Comparison of ENCODE assay signal across 1 cellular context in genomic region chr19:35138305-35138799, GRCh38.
TF ChIP-seq lines count a peak whose summit lies in the region.

No MANE protein-coding gene starts in this region.

TF ChIP-seq in H1, 55 proteins besides CTCF, POLR2A, EP300 and RAD21:
- no peak for TF ChIP-seq SP1 (IDR thresholded peaks at IDR 0.05; ENCODE audit: low read depth, low read length)
- TF ChIP-seq SRF (IDR thresholded peaks at IDR 0.05; ENCODE audit: low read depth, low read length), result no peak
- no peak for TF ChIP-seq E2F6 (IDR thresholded peaks at IDR 0.05)
- TF ChIP-seq ASH2L (IDR thresholded peaks at IDR 0.05; ENCODE audit: low read length), result no peak
- TF ChIP-seq, protein P1, sequence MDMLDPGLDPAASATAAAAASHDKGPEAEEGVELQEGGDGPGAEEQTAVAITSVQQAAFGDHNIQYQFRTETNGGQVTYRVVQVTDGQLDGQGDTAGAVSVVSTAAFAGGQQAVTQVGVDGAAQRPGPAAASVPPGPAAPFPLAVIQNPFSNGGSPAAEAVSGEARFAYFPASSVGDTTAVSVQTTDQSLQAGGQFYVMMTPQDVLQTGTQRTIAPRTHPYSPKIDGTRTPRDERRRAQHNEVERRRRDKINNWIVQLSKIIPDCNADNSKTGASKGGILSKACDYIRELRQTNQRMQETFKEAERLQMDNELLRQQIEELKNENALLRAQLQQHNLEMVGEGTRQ (IDR thresholded peaks at IDR 0.05; ENCODE audit: low read length), result no peak
- no peak for TF ChIP-seq FOSL1 (IDR thresholded peaks at IDR 0.05; ENCODE audit: insufficient read depth, low read depth, low read length)
- no peak for TF ChIP-seq JUN (IDR thresholded peaks at IDR 0.05; ENCODE audit: low read depth, low read length)
- TF ChIP-seq RNF2 (IDR thresholded peaks at IDR 0.05; ENCODE audit: borderline replicate concordance, low read depth, low read length, missing control alignments, poor library complexity, severe bottlenecking), result no peak
- TF ChIP-seq KDM5A (IDR thresholded peaks at IDR 0.05; ENCODE audit: low read length), result no peak
